20 cellular contexts compared by ENCODE assay signal in the genomic region with DNA sequence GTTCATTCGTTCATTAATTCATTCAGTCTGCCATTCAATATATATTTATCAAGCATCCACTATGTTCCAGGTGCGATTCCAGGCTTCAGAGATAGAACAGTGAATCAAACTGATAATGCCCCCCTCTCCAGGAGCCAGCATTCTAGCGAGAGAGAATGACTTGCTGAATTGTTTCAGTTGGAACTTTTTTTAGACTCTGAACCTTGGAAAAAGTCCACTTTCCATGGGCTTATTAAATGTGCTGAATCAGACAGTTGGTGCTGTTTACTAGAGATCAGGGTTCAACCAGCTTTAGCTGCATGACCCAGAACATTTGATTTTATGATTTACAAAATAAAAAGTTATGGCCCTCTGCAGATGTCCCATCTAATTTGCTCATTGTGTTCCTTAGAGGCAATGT.
DNase-seq lines count a peak whose midpoint lies in the region; ATAC-seq and TF ChIP-seq lines count a peak whose summit lies in the region.
"Had no signal": no experiment of that assay in that cellular context is flagged by ENCODE, and none has a peak within 500 bp of the region (broad histone marks: within the 10 kb centered on the region; RNA-seq: fewer than 3 reads in every experiment).

No MANE protein-coding gene starts in this region.

- no peaks in the 10 kb centered on the region for H3K9me2 ChIP-seq in PC-3 (replicated peaks; ENCODE audit: low read length)

- 0 out of 2 replicates have a peak, but pooled peaks cover 4% of the 10 kb centered on the region for H3K79me2 ChIP-seq in PC-3 (ENCODE audit: low read length)

- H3K27me3 ChIP-seq in ascending aorta (no peaks in the 10 kb centered on the region), lung (ENCODE audit: control insufficient read depth, insufficient read depth) (no peaks in the 10 kb centered on the region), suprapubic skin (no peaks in the 10 kb centered on the region), PC-3 (ENCODE audit: low read length) (no peaks in the 10 kb centered on the region)
- H3K27me3 ChIP-seq: BE2C had no signal

- no peak overlapping the region for H3K4me3 ChIP-seq in ascending aorta
- H3K4me3 ChIP-seq in lung = no peak overlapping the region
- no peak overlapping the region for H3K4me3 ChIP-seq in suprapubic skin
- H3K4me3 ChIP-seq in PC-3 (ENCODE audit: low read length) = no peak overlapping the region
- H3K4me3 ChIP-seq: GM23248 had no signal

- no TSS peak for BruUV-seq in PC-3 (replicated peaks; lab: Mats Ljungman, UMichigan)

- TF ChIP-seq CTCF in ascending aorta (IDR thresholded peaks at IDR 0.05) (no peak), lung (IDR thresholded peaks at IDR 0.05; ENCODE audit: control extremely low read depth, extremely low read depth) (no peak), suprapubic skin (IDR thresholded peaks at IDR 0.05) (no peak), PC-3 (conservative IDR thresholded peaks at IDR 0.05; ENCODE audit: low read depth, low read length) (no peak)

- H3K27ac ChIP-seq in ascending aorta (peak overlapping the region; percentile 91 to 92), lung (ENCODE audit: low read depth in 1 of 2, low read length in 1 of 2) (peak overlapping the region; percentile 49 to 80), suprapubic skin (peak overlapping the region; percentile 51), PC-3 (ENCODE audit: low read length) (no peak overlapping the region)
- H3K27ac ChIP-seq: GM23248 had no signal

- intact Hi-C loops in ascending aorta (cut with DNase I) = loop anchor here (2.0 to 5.0 kb wide), 2 partner anchors 214 to 246 kb away; a partner anchor contains a TSS
- intact Hi-C loops in PC-3 (cut with micrococcal nuclease) = no loop called here

- ATAC-seq in lung (ENCODE audit: insufficient read depth, low FRiP score) (no peak), PC-3 (no peak), GM18505 (IDR thresholded peaks at IDR 0.05; ENCODE audit: unreplicated experiment) (no peak)
- no peak for ATAC-seq in stimulated activated naive CD8-positive, alpha-beta T cell treated with anti-CD3 and anti-CD28 coated beads, Interleukin-15, amount 100 ng/mL, for 72 hours
- ATAC-seq: WTC11 had no signal

- CTCF ChIA-PET in PC-3 (lab: Charles Lee) = no interaction called here

- no peaks in the 10 kb centered on the region for H3F3A ChIP-seq in PC-3 (ENCODE audit: low read length, unreplicated experiment)

- H3K9me3 ChIP-seq in ascending aorta = no peaks in the 10 kb centered on the region
- H3K9me3 ChIP-seq in lung (ENCODE audit: control insufficient read depth in 2 of 2, insufficient read depth in 1 of 2, low read length in 1 of 2) = no peaks in the 10 kb centered on the region
- no peaks in the 10 kb centered on the region for H3K9me3 ChIP-seq in suprapubic skin
- no peaks in the 10 kb centered on the region for H3K9me3 ChIP-seq in PC-3 (ENCODE audit: low read length)
- H3K9me3 ChIP-seq: BE2C had no signal

- no peak overlapping the region for H3K4me3 Mint-ChIP-seq in stimulated activated naive CD8-positive, alpha-beta T cell treated with anti-CD3 and anti-CD28 coated beads, Interleukin-15, amount 100 ng/mL, for 72 hours
- H3K4me3 Mint-ChIP-seq: WTC11 had no signal

- no peak overlapping the region for H3K9ac ChIP-seq in PC-3 (ENCODE audit: low read length)
- H3K9ac ChIP-seq: GM23248 had no signal

- DNase-seq in ascending aorta (ENCODE audit: low spot score in 2 of 2) (no peak), fibroblast of peridontal ligament (ENCODE audit: extremely low read depth) (peak; percentile 63), lung (ENCODE audit: low spot score) (no peak), suprapubic skin (ENCODE audit: low spot score in 2 of 2) (no peak), NCI-H446 (lab: John Stamatoyannopoulos, UW) (no peak), PC-3 (no peak)
- DNase-seq in stimulated activated naive CD8-positive, alpha-beta T cell treated with anti-CD3 and anti-CD28 coated beads, Interleukin-15, amount 100 ng/mL, for 72 hours = no peak
- DNase-seq: amniotic stem cell, BE2C, cortex of kidney, GM23248, KG1, naive B cell, NCI-H1092, NCI-H2171, posterior cingulate gyrus, T-helper 1 cell had no signal

- H3K9me3 Mint-ChIP-seq in stimulated activated naive CD8-positive, alpha-beta T cell treated with anti-CD3 and anti-CD28 coated beads, Interleukin-15, amount 100 ng/mL, for 72 hours = no peaks in the 10 kb centered on the region
- H3K9me3 Mint-ChIP-seq: activated T-helper 2 cell treated with anti-CD3 and anti-CD28 coated beads, Interferon-gamma antibody, Interleukin-2, Interleukin-4, amounts not matched to agents 10 μg/mL and 5 μg/mL and 100 μg/mL, durations not matched to agents 14 hours and 24 hours and 36 hours; WTC11 had no signal

- 79 to 87% methylated on average over 3 of the region's 3 CpGs for WGBS in lung, 2 donors
- 77% methylated on average over 3 of the region's 3 CpGs for WGBS in suprapubic skin

- no peak overlapping the region for H3K27ac Mint-ChIP-seq in stimulated activated naive CD8-positive, alpha-beta T cell treated with anti-CD3 and anti-CD28 coated beads, Interleukin-15, amount 100 ng/mL, for 72 hours
- H3K27ac Mint-ChIP-seq: activated T-helper 2 cell treated with anti-CD3 and anti-CD28 coated beads, Interferon-gamma antibody, Interleukin-2, Interleukin-4, amounts not matched to agents 10 μg/mL and 5 μg/mL and 100 μg/mL, durations not matched to agents 14 hours and 24 hours and 36 hours; naive B cell; WTC11 had no signal

- no peak for TF ChIP-seq POLR2A in suprapubic skin (IDR thresholded peaks at IDR 0.05)
- TF ChIP-seq POLR2A in GM18505 (IDR thresholded peaks at IDR 0.05; ENCODE audit: borderline replicate concordance, extremely low read depth, insufficient read depth, insufficient read length) = no peak

- no peak for TF ChIP-seq EP300 in suprapubic skin (IDR thresholded peaks at IDR 0.05)

- no peak overlapping the region for H3K4me2 ChIP-seq in PC-3 (ENCODE audit: low read length)

- no peaks in the 10 kb centered on the region for H3K4me1 Mint-ChIP-seq in stimulated activated naive CD8-positive, alpha-beta T cell treated with anti-CD3 and anti-CD28 coated beads, Interleukin-15, amount 100 ng/mL, for 72 hours
- H3K4me1 Mint-ChIP-seq: naive B cell had no signal

- H3K36me3 ChIP-seq in ascending aorta = no peaks in the 10 kb centered on the region
- H3K36me3 ChIP-seq in lung (ENCODE audit: control insufficient read depth in 2 of 2, insufficient read depth in 2 of 2, low read length in 2 of 2) = no peaks in the 10 kb centered on the region
- H3K36me3 ChIP-seq in suprapubic skin = no peaks in the 10 kb centered on the region
- peaks cover 5% of the 10 kb centered on the region; the same call in 1 of the 2 replicates for H3K36me3 ChIP-seq in PC-3 (ENCODE audit: low read depth, low read length)
- H3K36me3 ChIP-seq: BE2C had no signal

- no peaks in the 10 kb centered on the region for H3K27me3 Mint-ChIP-seq in stimulated activated naive CD8-positive, alpha-beta T cell treated with anti-CD3 and anti-CD28 coated beads, Interleukin-15, amount 100 ng/mL, for 72 hours
- H3K27me3 Mint-ChIP-seq: naive B cell had no signal

- H3K4me1 ChIP-seq in ascending aorta (peaks cover 5 to 54% of the 10 kb centered on the region in 2 donors), lung (ENCODE audit: control insufficient read depth in 2 of 2, insufficient read depth in 2 of 2, low read length in 2 of 2) (peaks cover 7 to 22% of the 10 kb centered on the region in 2 donors), suprapubic skin (peaks cover 11% of the 10 kb centered on the region), PC-3 (ENCODE audit: insufficient read depth, low read length) (peaks cover 29% of the 10 kb centered on the region)
- H3K4me1 ChIP-seq: BE2C had no signal

- no peaks in the 10 kb centered on the region for H4K20me1 ChIP-seq in PC-3 (ENCODE audit: low read length)

- no peak overlapping the region for H2AFZ ChIP-seq in PC-3 (ENCODE audit: low read length)
- H2AFZ ChIP-seq: GM23248 had no signal

- POLR2A ChIA-PET in PC-3 (lab: Charles Lee; ENCODE audit: unreplicated experiment) = no interaction called here
